Comparison of ENCODE assay signal across 19 cellular contexts in genomic region chr4:171118091-171118490, GRCh38.
"Had no signal": no experiment of that assay in that cellular context is flagged by ENCODE, and none has a peak within 500 bp of the region (broad histone marks: within the 10 kb centered on the region; RNA-seq: fewer than 3 reads in every experiment).

No MANE protein-coding gene starts in this region.

- H3K36me3 ChIP-seq: gastrocnemius medialis, left lung, tibial artery had no signal

- H3K9me3 ChIP-seq: gastrocnemius medialis had no signal

- H3K4me1 ChIP-seq: gastrocnemius medialis, left lung, tibial artery had no signal

- H3K27ac ChIP-seq: coronary artery, gastrocnemius medialis, left lung, tibial artery, VCaP had no signal

- H3K4me3 ChIP-seq: coronary artery, gastrocnemius medialis, left lung, tibial artery had no signal

- DNase-seq: activated CD4-positive, alpha-beta T cell treated with anti-CD3 and anti-CD28 coated beads for 1 hour; activated CD8-positive, alpha-beta memory T cell treated with anti-CD3 and anti-CD28 coated beads for 24 hours; activated gamma-delta T cell; central memory CD4-positive, alpha-beta T cell; gastrocnemius medialis; head of caudate nucleus; kidney; left lung; midbrain; occipital lobe; posterior cingulate gyrus; retina; stimulated activated CD4-positive, alpha-beta T cell treated with anti-CD3 and anti-CD28 coated beads, Interleukin-2, amount 100 ng/mL, for 24 hours; stimulated activated naive CD8-positive, alpha-beta T cell treated with anti-CD3 and anti-CD28 coated beads, Interleukin-15, Interleukin-2, amounts not matched to agents 100 U/mL and 50 U/mL, for 24 hours; substantia nigra; T-helper 17 cell; tibial artery had no signal

- H3K27me3 ChIP-seq: gastrocnemius medialis, left lung, tibial artery had no signal
